1 cellular context compared by ENCODE assay signal in the genomic region with DNA sequence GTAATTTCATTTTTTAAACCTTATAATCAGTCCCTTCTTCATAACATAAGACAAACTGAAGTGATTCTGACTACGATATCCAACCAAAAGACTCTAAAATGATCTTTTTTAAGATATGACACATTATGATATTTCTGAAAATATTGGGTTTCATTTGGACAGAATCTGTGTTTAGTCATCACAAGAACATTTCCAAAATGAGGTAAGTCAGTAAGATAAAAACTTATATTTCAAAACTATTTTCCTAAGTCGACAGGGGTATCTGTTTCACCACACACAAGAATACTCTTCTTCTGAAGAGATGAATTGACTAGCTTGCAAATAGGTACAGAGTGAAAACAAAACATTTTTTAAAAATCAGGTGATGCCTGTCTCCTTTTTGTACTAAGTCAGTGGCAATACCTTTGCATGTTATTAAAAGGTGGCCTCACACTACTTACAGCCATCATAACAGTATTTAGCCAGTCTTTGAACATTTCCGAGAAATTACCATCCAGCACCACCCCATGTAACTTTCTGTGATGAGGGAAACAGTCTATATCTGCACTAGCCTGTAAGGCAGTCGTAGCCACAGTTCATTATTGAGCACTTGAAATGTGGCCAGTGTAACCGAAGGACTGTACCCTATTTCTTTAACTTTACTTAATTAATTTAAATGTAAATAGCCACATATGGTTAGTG.
TF ChIP-seq lines count a peak whose summit lies in the region.

No MANE protein-coding gene starts in this region.

TF ChIP-seq in WTC11, 78 proteins besides CTCF, POLR2A, EP300 and RAD21 (continued from another document):
- TF ChIP-seq, protein P1, sequence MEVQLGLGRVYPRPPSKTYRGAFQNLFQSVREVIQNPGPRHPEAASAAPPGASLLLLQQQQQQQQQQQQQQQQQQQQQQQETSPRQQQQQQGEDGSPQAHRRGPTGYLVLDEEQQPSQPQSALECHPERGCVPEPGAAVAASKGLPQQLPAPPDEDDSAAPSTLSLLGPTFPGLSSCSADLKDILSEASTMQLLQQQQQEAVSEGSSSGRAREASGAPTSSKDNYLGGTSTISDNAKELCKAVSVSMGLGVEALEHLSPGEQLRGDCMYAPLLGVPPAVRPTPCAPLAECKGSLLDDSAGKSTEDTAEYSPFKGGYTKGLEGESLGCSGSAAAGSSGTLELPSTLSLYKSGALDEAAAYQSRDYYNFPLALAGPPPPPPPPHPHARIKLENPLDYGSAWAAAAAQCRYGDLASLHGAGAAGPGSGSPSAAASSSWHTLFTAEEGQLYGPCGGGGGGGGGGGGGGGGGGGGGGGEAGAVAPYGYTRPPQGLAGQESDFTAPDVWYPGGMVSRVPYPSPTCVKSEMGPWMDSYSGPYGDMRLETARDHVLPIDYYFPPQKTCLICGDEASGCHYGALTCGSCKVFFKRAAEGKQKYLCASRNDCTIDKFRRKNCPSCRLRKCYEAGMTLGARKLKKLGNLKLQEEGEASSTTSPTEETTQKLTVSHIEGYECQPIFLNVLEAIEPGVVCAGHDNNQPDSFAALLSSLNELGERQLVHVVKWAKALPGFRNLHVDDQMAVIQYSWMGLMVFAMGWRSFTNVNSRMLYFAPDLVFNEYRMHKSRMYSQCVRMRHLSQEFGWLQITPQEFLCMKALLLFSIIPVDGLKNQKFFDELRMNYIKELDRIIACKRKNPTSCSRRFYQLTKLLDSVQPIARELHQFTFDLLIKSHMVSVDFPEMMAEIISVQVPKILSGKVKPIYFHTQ (CRISPR knock-in tag; IDR thresholded peaks at IDR 0.05): no peak
- no peak for TF ChIP-seq CBFB (CRISPR knock-in tag; IDR thresholded peaks at IDR 0.05; ENCODE audit: low read depth)
- no peak for TF ChIP-seq ZNF263 (CRISPR knock-in tag; IDR thresholded peaks at IDR 0.05; ENCODE audit: low read depth)
- no peak for TF ChIP-seq CREM (CRISPR knock-in tag; IDR thresholded peaks at IDR 0.05)
- TF ChIP-seq RELA (CRISPR knock-in tag; IDR thresholded peaks at IDR 0.05; ENCODE audit: borderline replicate concordance): no peak
- no peak for TF ChIP-seq NFYB (CRISPR knock-in tag; conservative IDR thresholded peaks at IDR 0.05; ENCODE audit: low read depth)
- TF ChIP-seq, protein P2, sequence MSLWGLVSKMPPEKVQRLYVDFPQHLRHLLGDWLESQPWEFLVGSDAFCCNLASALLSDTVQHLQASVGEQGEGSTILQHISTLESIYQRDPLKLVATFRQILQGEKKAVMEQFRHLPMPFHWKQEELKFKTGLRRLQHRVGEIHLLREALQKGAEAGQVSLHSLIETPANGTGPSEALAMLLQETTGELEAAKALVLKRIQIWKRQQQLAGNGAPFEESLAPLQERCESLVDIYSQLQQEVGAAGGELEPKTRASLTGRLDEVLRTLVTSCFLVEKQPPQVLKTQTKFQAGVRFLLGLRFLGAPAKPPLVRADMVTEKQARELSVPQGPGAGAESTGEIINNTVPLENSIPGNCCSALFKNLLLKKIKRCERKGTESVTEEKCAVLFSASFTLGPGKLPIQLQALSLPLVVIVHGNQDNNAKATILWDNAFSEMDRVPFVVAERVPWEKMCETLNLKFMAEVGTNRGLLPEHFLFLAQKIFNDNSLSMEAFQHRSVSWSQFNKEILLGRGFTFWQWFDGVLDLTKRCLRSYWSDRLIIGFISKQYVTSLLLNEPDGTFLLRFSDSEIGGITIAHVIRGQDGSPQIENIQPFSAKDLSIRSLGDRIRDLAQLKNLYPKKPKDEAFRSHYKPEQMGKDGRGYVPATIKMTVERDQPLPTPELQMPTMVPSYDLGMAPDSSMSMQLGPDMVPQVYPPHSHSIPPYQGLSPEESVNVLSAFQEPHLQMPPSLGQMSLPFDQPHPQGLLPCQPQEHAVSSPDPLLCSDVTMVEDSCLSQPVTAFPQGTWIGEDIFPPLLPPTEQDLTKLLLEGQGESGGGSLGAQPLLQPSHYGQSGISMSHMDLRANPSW (CRISPR knock-in tag; conservative IDR thresholded peaks at IDR 0.05; ENCODE audit: low read depth): no peak
- TF ChIP-seq, protein P3, sequence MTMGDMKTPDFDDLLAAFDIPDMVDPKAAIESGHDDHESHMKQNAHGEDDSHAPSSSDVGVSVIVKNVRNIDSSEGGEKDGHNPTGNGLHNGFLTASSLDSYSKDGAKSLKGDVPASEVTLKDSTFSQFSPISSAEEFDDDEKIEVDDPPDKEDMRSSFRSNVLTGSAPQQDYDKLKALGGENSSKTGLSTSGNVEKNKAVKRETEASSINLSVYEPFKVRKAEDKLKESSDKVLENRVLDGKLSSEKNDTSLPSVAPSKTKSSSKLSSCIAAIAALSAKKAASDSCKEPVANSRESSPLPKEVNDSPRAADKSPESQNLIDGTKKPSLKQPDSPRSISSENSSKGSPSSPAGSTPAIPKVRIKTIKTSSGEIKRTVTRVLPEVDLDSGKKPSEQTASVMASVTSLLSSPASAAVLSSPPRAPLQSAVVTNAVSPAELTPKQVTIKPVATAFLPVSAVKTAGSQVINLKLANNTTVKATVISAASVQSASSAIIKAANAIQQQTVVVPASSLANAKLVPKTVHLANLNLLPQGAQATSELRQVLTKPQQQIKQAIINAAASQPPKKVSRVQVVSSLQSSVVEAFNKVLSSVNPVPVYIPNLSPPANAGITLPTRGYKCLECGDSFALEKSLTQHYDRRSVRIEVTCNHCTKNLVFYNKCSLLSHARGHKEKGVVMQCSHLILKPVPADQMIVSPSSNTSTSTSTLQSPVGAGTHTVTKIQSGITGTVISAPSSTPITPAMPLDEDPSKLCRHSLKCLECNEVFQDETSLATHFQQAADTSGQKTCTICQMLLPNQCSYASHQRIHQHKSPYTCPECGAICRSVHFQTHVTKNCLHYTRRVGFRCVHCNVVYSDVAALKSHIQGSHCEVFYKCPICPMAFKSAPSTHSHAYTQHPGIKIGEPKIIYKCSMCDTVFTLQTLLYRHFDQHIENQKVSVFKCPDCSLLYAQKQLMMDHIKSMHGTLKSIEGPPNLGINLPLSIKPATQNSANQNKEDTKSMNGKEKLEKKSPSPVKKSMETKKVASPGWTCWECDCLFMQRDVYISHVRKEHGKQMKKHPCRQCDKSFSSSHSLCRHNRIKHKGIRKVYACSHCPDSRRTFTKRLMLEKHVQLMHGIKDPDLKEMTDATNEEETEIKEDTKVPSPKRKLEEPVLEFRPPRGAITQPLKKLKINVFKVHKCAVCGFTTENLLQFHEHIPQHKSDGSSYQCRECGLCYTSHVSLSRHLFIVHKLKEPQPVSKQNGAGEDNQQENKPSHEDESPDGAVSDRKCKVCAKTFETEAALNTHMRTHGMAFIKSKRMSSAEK (CRISPR knock-in tag; IDR thresholded peaks at IDR 0.05; ENCODE audit: borderline replicate concordance): no peak
- TF ChIP-seq GRHL2 (CRISPR knock-in tag; IDR thresholded peaks at IDR 0.05; ENCODE audit: insufficient replicate concordance, severe bottlenecking): no peak
- no peak for TF ChIP-seq FOXP1 (CRISPR knock-in tag; IDR thresholded peaks at IDR 0.05; ENCODE audit: borderline replicate concordance)
- TF ChIP-seq, protein P4, sequence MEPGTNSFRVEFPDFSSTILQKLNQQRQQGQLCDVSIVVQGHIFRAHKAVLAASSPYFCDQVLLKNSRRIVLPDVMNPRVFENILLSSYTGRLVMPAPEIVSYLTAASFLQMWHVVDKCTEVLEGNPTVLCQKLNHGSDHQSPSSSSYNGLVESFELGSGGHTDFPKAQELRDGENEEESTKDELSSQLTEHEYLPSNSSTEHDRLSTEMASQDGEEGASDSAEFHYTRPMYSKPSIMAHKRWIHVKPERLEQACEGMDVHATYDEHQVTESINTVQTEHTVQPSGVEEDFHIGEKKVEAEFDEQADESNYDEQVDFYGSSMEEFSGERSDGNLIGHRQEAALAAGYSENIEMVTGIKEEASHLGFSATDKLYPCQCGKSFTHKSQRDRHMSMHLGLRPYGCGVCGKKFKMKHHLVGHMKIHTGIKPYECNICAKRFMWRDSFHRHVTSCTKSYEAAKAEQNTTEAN (CRISPR knock-in tag; IDR thresholded peaks at IDR 0.05): no peak
